ENCODE assay signal across 12 cellular contexts in the genomic region with DNA sequence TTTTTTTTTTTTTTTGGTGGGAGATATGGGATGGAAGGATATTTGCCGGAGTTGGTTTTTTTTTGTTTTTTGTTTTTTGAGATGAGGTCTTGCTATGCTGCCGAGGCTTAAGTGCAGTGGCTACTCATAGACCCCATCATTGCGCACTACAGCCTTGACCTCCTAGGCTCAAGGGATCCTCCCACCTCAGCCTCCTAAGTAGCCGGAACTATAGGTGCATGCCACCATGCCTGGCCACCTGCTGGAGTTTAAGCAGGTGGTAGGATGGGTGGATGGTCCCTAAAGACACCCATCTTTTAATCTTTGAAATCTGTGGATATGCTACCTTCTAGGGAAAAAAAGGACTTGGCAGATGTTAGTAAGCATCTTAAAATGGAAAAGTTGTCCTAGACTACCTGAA.
DNase-seq lines count a peak whose midpoint lies in the region; ATAC-seq, FAIRE-seq and TF ChIP-seq lines count a peak whose summit lies in the region.
"Had no signal": no experiment of that assay in that cellular context is flagged by ENCODE, and none has a peak within 500 bp of the region (broad histone marks: within the 10 kb centered on the region; RNA-seq: fewer than 3 reads in every experiment).

No MANE protein-coding gene starts in this region.

- no TSS peak for BruUV-seq in IMR-90 (replicated peaks; lab: Mats Ljungman, UMichigan)
- no TSS peak for BruUV-seq in MCF 10A (replicated peaks; lab: Mats Ljungman, UMichigan)

- no peaks in the 10 kb centered on the region for H4K20me1 ChIP-seq in IMR-90 (ENCODE audit: insufficient read depth, low read length)

- H4K91ac ChIP-seq in IMR-90 (ENCODE audit: insufficient read depth, low read depth, low read length): no peak overlapping the region; the same call in 1 of the 2 replicates

- H2AFZ ChIP-seq in IMR-90 (replicated peaks; ENCODE audit: low read length, poor library complexity): no peak overlapping the region

- dilution Hi-C loops in IMR-90 (cut with HindIII; ENCODE audit: low sequenced_read_pairs, unreplicated experiment): no loop called here

- no peak overlapping the region for H3K23ac ChIP-seq in IMR-90 (ENCODE audit: low read depth, low read length)

- H2AK5ac ChIP-seq in IMR-90 (ENCODE audit: low read depth, low read length): 0 out of 2 replicates have a peak overlapping the region, but pooled peaks have one; percentile 57

- H3K4me1 ChIP-seq in right cardiac atrium (ENCODE audit: control insufficient read depth, insufficient read depth, low read length): peaks cover 6% of the 10 kb centered on the region
- H3K4me1 ChIP-seq in IMR-90 (ENCODE audit: control insufficient read depth, insufficient read depth, low read length): peaks cover 20% of the 10 kb centered on the region
- no peaks in the 10 kb centered on the region for H3K4me1 ChIP-seq in BE2C

- H3K9me1 ChIP-seq in IMR-90 (ENCODE audit: insufficient read depth, low read length): peaks cover 7% of the 10 kb centered on the region; the same call in 1 of the 2 replicates

- peak; percentile 42 for FAIRE-seq in urothelium cell line (lab: Jason Lieb, UNC)
- FAIRE-seq: A204.1 had no signal

- H2AK9ac ChIP-seq in IMR-90 (replicated peaks; ENCODE audit: low read depth, low read length, poor library complexity): no peak overlapping the region

- H2BK120ac ChIP-seq in IMR-90 (ENCODE audit: low read depth, low read length): peak overlapping the region; percentile 38; the same call in 1 of the 2 replicates

- TF ChIP-seq POLR2A in IMR-90 (IDR thresholded peaks at IDR 0.05; ENCODE audit: low read depth, low read length): no peak

- H3K9me3 ChIP-seq in right cardiac atrium (ENCODE audit: control insufficient read depth, low read length) (no peaks in the 10 kb centered on the region), IMR-90 (ENCODE audit: control insufficient read depth, insufficient read depth, low read length) (peaks cover 3% of the 10 kb centered on the region; the same call in 1 of the 2 replicates), BE2C (no peaks in the 10 kb centered on the region)

- no peaks in the 10 kb centered on the region for H3K27me3 Mint-ChIP-seq in MCF 10A (ENCODE audit: insufficient read depth, unreplicated experiment)

- H3K36me3 Mint-ChIP-seq in MCF 10A (ENCODE audit: insufficient read depth, unreplicated experiment): no peaks in the 10 kb centered on the region
- H3K36me3 Mint-ChIP-seq: CD14-positive monocyte; CD8-positive, alpha-beta T cell had no signal

- 0 out of 4 replicates have a peak overlapping the region, but pooled peaks of 1 of the 2 experiments have one; percentile 3 for H4K8ac ChIP-seq in IMR-90 (ENCODE audit: low read depth in 2 of 2, low read length in 2 of 2)

- TF ChIP-seq RAD21 in IMR-90 (IDR thresholded peaks at IDR 0.05; ENCODE audit: low read length): no peak

- H3K27ac Mint-ChIP-seq in MCF 10A (ENCODE audit: low read depth, unreplicated experiment): no peak overlapping the region
- H3K27ac Mint-ChIP-seq: CD14-positive monocyte; CD8-positive, alpha-beta T cell had no signal

- H3K4me2 ChIP-seq in IMR-90 (ENCODE audit: low read depth, low read length): no peak overlapping the region

- 96% methylated on average over 4 of the region's 4 CpGs for WGBS in right cardiac atrium
- WGBS in IMR-90 (ENCODE audit: extremely low coverage in 2 of 2, insufficient read length in 1 of 2), 2 experiments: no CpG with 5 or more reads among the region's 4 CpGs

- POLR2A ChIA-PET in IMR-90 (lab: Charles Lee; ENCODE audit: unreplicated experiment) (no interaction called here), MCF 10A (lab: Yijun Ruan, JAX) (no interaction called here)

- H3K14ac ChIP-seq in IMR-90 (replicated peaks; ENCODE audit: low read depth, low read length): peak overlapping the region; percentile 26; the same call in 1 of the 2 replicates

- H3K4me1 Mint-ChIP-seq in MCF 10A (ENCODE audit: insufficient read depth, unreplicated experiment): peaks cover 25% of the 10 kb centered on the region

- ATAC-seq in right cardiac atrium: no peak
- no peak for ATAC-seq in IMR-90 (ENCODE audit: low read depth)
- no peak for ATAC-seq in left lobe of liver
- ATAC-seq: CD8-positive, alpha-beta T cell had no signal

- intact Hi-C loops in cardiac septum (cut with DNase I): loop anchor here (2.0 kb wide), 1 partner anchor 17 kb away; no protein-coding TSS in a partner anchor
- intact Hi-C loops in right cardiac atrium (cut with DNase I): no loop called here
- intact Hi-C loops in IMR-90 (cut with micrococcal nuclease): no loop called here
- intact Hi-C loops in MCF 10A (cut with micrococcal nuclease): no loop called here

- H3K36me3 ChIP-seq in IMR-90 (ENCODE audit: control insufficient read depth, insufficient read depth, low read length) (no peaks in the 10 kb centered on the region), BE2C (no peaks in the 10 kb centered on the region)

- peak overlapping the region; percentile 33; the same call in 1 of the 2 replicates for H3K4ac ChIP-seq in IMR-90 (ENCODE audit: low read depth, low read length)

- no peaks in the 10 kb centered on the region for H3K27me3 ChIP-seq in right cardiac atrium (ENCODE audit: control insufficient read depth, insufficient read depth)
- no peaks in the 10 kb centered on the region for H3K27me3 ChIP-seq in IMR-90 (ENCODE audit: control insufficient read depth, insufficient read depth, low read length)
- no peaks in the 10 kb centered on the region for H3K27me3 ChIP-seq in BE2C

- TF ChIP-seq CTCF in IMR-90 (conservative IDR thresholded peaks at IDR 0.05; ENCODE audit: low read depth, low read length): no peak
- TF ChIP-seq CTCF in MCF 10A (IDR thresholded peaks at IDR 0.05; ENCODE audit: unreplicated experiment): no peak
- no peak for TF ChIP-seq CTCF in BE2C (IDR thresholded peaks at IDR 0.05; ENCODE audit: low read depth, low read length)

- H3K27ac ChIP-seq in right cardiac atrium (ENCODE audit: low read length) (no peak overlapping the region), IMR-90 (ENCODE audit: insufficient read depth, low read length) (no peak overlapping the region)

- in situ Hi-C loops in IMR-90 (cut with MboI; ENCODE audit: low sequenced_read_pairs): loop anchor here (25.0 kb wide), 1 partner anchor 632 kb away; no protein-coding TSS in a partner anchor

- H3K18ac ChIP-seq in IMR-90 (ENCODE audit: low read depth, low read length): no peak overlapping the region

- no peak overlapping the region for H2BK5ac ChIP-seq in IMR-90 (ENCODE audit: low read depth, low read length, poor library complexity, severe bottlenecking)

- H3K4me3 ChIP-seq in right cardiac atrium (ENCODE audit: low read length) (no peak overlapping the region), IMR-90 (ENCODE audit: insufficient read depth, low read depth, low read length) (no peak overlapping the region), BE2C (ENCODE audit: low read depth, low read length) (no peak overlapping the region)

- H3K56ac ChIP-seq in IMR-90 (ENCODE audit: extremely low read depth, insufficient read depth, low read length): no peak overlapping the region

- H3K9me3 Mint-ChIP-seq in MCF 10A (ENCODE audit: unreplicated experiment): no peaks in the 10 kb centered on the region
- H3K9me3 Mint-ChIP-seq: CD8-positive, alpha-beta T cell had no signal

- no peak overlapping the region for H4K5ac ChIP-seq in IMR-90 (ENCODE audit: low read depth, low read length)

- peaks cover 0 to 11% of the 10 kb centered on the region in 2 experiments; a peak in 2 of 4 replicates for H3K79me1 ChIP-seq in IMR-90 (ENCODE audit: low read depth in 1 of 2, low read length in 2 of 2)

- CTCF ChIA-PET in IMR-90 (lab: Yijun Ruan, JAX): no interaction called here
- CTCF ChIA-PET in MCF 10A (lab: Yijun Ruan, JAX): no interaction called here

- H2BK20ac ChIP-seq in IMR-90 (ENCODE audit: low read depth, low read length): peak overlapping the region; percentile 42; the same call in 1 of the 2 replicates

- H3K4me3 Mint-ChIP-seq in MCF 10A (ENCODE audit: unreplicated experiment): no peak overlapping the region
- H3K4me3 Mint-ChIP-seq: CD14-positive monocyte; CD8-positive, alpha-beta T cell had no signal

- no peak overlapping the region for H3K9ac ChIP-seq in IMR-90 (ENCODE audit: low read depth, low read length)

- DNase-seq in cardiac septum (ENCODE audit: low spot score) (peak; percentile 12), right cardiac atrium (no peak), IMR-90 (no peak), left lobe of liver (ENCODE audit: low spot score) (peak; percentile 18), urothelium cell line (ENCODE audit: low spot score) (no peak), MCF 10A (ENCODE audit: unreplicated experiment) (no peak), BE2C (no peak), NCI-H1436 treated with DMSO at 0.1 percent for 48 hours (lab: John Stamatoyannopoulos, UW) (no peak)
- DNase-seq: CD8-positive, alpha-beta T cell; COR-L47 had no signal

- H2BK15ac ChIP-seq in IMR-90 (ENCODE audit: low read depth, low read length): peak overlapping the region; percentile 59; the same call in 1 of the 3 replicates

TF ChIP-seq in IMR-90, 13 proteins besides CTCF, POLR2A, EP300 and RAD21 (continues in another document):
- TF ChIP-seq MAFK (IDR thresholded peaks at IDR 0.05; ENCODE audit: low read depth, low read length) (no peak), SMC3 (IDR thresholded peaks at IDR 0.05; ENCODE audit: low read depth, low read length) (no peak), MAZ (IDR thresholded peaks at IDR 0.05; ENCODE audit: borderline replicate concordance, low read depth, low read length) (no peak), RCOR1 (IDR thresholded peaks at IDR 0.05; ENCODE audit: insufficient replicate concordance, low read length) (no peak), MXI1 (IDR thresholded peaks at IDR 0.05; ENCODE audit: borderline replicate concordance, low read depth, low read length) (no peak), NFE2L2 (IDR thresholded peaks at IDR 0.05; ENCODE audit: low read depth, low read length) (no peak)
- TF ChIP-seq, protein P1, sequence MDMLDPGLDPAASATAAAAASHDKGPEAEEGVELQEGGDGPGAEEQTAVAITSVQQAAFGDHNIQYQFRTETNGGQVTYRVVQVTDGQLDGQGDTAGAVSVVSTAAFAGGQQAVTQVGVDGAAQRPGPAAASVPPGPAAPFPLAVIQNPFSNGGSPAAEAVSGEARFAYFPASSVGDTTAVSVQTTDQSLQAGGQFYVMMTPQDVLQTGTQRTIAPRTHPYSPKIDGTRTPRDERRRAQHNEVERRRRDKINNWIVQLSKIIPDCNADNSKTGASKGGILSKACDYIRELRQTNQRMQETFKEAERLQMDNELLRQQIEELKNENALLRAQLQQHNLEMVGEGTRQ (IDR thresholded peaks at IDR 0.05; ENCODE audit: low read depth, low read length): no peak
- TF ChIP-seq, protein P2, sequence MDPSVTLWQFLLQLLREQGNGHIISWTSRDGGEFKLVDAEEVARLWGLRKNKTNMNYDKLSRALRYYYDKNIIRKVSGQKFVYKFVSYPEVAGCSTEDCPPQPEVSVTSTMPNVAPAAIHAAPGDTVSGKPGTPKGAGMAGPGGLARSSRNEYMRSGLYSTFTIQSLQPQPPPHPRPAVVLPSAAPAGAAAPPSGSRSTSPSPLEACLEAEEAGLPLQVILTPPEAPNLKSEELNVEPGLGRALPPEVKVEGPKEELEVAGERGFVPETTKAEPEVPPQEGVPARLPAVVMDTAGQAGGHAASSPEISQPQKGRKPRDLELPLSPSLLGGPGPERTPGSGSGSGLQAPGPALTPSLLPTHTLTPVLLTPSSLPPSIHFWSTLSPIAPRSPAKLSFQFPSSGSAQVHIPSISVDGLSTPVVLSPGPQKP (IDR thresholded peaks at IDR 0.05; ENCODE audit: borderline replicate concordance, low read depth, low read length): no peak

Comparison
In these comparisons a context has a peak if more than half of its experiments do, and no peak if none do; other contexts are left out.
1. DNase-seq: peak in cardiac septum (single experiment) and left lobe of liver (single experiment); none in right cardiac atrium (0 of 3), IMR-90 (single experiment), urothelium cell line (single experiment), MCF 10A (single experiment), BE2C (single experiment) and NCI-H1436 treated with DMSO at 0.1 percent for 48 hours (single experiment).